ENCODE assay signal across 6 cellular contexts in genomic region chr5:139526309-139527109, GRCh38. TPM values are rescaled to one million over a fixed set of nuclear protein-coding genes. Genes with fewer than 3 reads are reported as not detected.
"Had no signal": no experiment of that assay in that cellular context is flagged by ENCODE, and none has a peak within 500 bp of the region (broad histone marks: within the 10 kb centered on the region; RNA-seq: fewer than 3 reads in every experiment).

No MANE protein-coding gene starts in this region.

RNA-seq across cellular contexts. Expression of gene SMIM33, which starts 55.7 kb away (rescaled TPM):
- total RNA-seq: gastroesophageal sphincter, lower leg skin, right lobe of liver, smooth muscle cell, suprapubic skin, upper lobe of left lung had no signal
- polyA plus RNA-seq: smooth muscle cell had no signal
